In genomic region chr15:52804526-52805081, GRCh38 we compare ENCODE assay signal across 8 cellular contexts. TPM values are rescaled to one million over a fixed set of nuclear protein-coding genes. Genes with fewer than 3 reads are reported as not detected.
DNase-seq lines count a peak whose midpoint lies in the region; ATAC-seq and TF ChIP-seq lines count a peak whose summit lies in the region.

No MANE protein-coding gene starts in this region.

- peaks cover 14% of the 10 kb centered on the region for H3K4me1 Mint-ChIP-seq in activated CD4-positive, alpha-beta T cell treated with anti-CD3 and anti-CD28 coated beads, Interleukin-2, amount 10 ng/mL, durations not matched to agents 24 days and 14 days

- no peaks in the 10 kb centered on the region for H3K27me3 ChIP-seq in body of pancreas
- peaks cover 15% of the 10 kb centered on the region for H3K27me3 ChIP-seq in thoracic aorta (replicated peaks; ENCODE audit: insufficient read depth)

- H3K4me3 ChIP-seq in body of pancreas (peak overlapping the region in 1 of 2 donors; percentile 12), lower leg skin (ENCODE audit: low read depth, poor library complexity, severe bottlenecking) (peak overlapping the region; percentile 0), thoracic aorta (peak overlapping the region; percentile 67)

- H3K4me1 ChIP-seq in body of pancreas = peaks cover 62% of the 10 kb centered on the region
- H3K4me1 ChIP-seq in thoracic aorta (ENCODE audit: control insufficient read depth in 1 of 2, low read depth in 2 of 2) = peaks cover 24 to 31% of the 10 kb centered on the region in 2 donors

- peaks cover 83% of the 10 kb centered on the region for H3K27me3 Mint-ChIP-seq in activated CD4-positive, alpha-beta T cell treated with anti-CD3 and anti-CD28 coated beads, Interleukin-2, amount 10 ng/mL, durations not matched to agents 24 days and 14 days

- H3K27ac Mint-ChIP-seq in activated CD4-positive, alpha-beta T cell treated with anti-CD3 and anti-CD28 coated beads, Interleukin-2, amount 10 ng/mL, durations not matched to agents 24 days and 14 days = no peak overlapping the region

- H3K36me3 ChIP-seq in body of pancreas (replicated peaks in 1 of 2; ENCODE audit: insufficient read depth in 1 of 2, low read depth in 2 of 2) (no peaks in the 10 kb centered on the region), thoracic aorta (no peaks in the 10 kb centered on the region)

- no peaks in the 10 kb centered on the region for H3K9me3 Mint-ChIP-seq in activated CD4-positive, alpha-beta T cell treated with anti-CD3 and anti-CD28 coated beads, Interleukin-2, amount 10 ng/mL, durations not matched to agents 24 days and 14 days

- H3K27ac ChIP-seq in body of pancreas = peak overlapping the region in 3 of 4 donors; percentile 77 to 92 (median 78)
- no peak overlapping the region for H3K27ac ChIP-seq in thoracic aorta

- H3K9me3 ChIP-seq in body of pancreas (no peaks in the 10 kb centered on the region), thoracic aorta (no peaks in the 10 kb centered on the region)

- TF ChIP-seq CTCF in body of pancreas (IDR thresholded peaks at IDR 0.05) (no peak), lower leg skin (IDR thresholded peaks at IDR 0.05) (no peak), thoracic aorta (IDR thresholded peaks at IDR 0.05) (no peak)

- intact Hi-C loops in activated CD4-positive, alpha-beta T cell treated with anti-CD3 and anti-CD28 coated beads, Interleukin-2, amount 10 ng/mL, durations not matched to agents 24 days and 14 days (cut with micrococcal nuclease) = loop anchor here (2.0 kb wide), 1 partner anchor 16 kb away; no protein-coding TSS in a partner anchor
- intact Hi-C loops in body of pancreas (cut with DNase I) (no loop called here), lower leg skin (cut with DNase I; ENCODE audit: low total_unique reads) (no loop called here)

- ATAC-seq in body of pancreas (peak; percentile 8), thoracic aorta (ENCODE audit: insufficient number of reproducible peaks, low FRiP score, low read depth) (no peak), HG02571 (IDR thresholded peaks at IDR 0.05; ENCODE audit: unreplicated experiment) (no peak)

- H3K4me3 Mint-ChIP-seq in activated CD4-positive, alpha-beta T cell treated with anti-CD3 and anti-CD28 coated beads, Interleukin-2, amount 10 ng/mL, durations not matched to agents 24 days and 14 days = peak overlapping the region; percentile 38

- TF ChIP-seq POLR2A in body of pancreas (IDR thresholded peaks at IDR 0.05) (peak in 1 of 3 donors; percentile 9), lower leg skin (IDR thresholded peaks at IDR 0.05) (no peak)

- peaks cover 2% of the 10 kb centered on the region for H3K36me3 Mint-ChIP-seq in activated CD4-positive, alpha-beta T cell treated with anti-CD3 and anti-CD28 coated beads, Interleukin-2, amount 10 ng/mL, durations not matched to agents 24 days and 14 days (ENCODE audit: low read depth)

- WGBS in body of pancreas, 2 donors = 6 to 11% methylated on average over 25 of the region's 25 CpGs
- 1 to 2% methylated on average over 25 of the region's 25 CpGs for WGBS in lower leg skin, 2 donors

- peak; percentile 57 for DNase-seq in activated CD4-positive, alpha-beta T cell treated with anti-CD3 and anti-CD28 coated beads, Interleukin-2, amount 10 ng/mL, durations not matched to agents 24 days and 14 days
- DNase-seq in activated CD4-positive, alpha-beta T cell treated with anti-CD3 and anti-CD28 coated beads for 4 hours = no peak
- DNase-seq in body of pancreas (no peak), lower leg skin (ENCODE audit: low spot score in 2 of 2) (peak in 1 of 2 donors; percentile 57), thoracic aorta (ENCODE audit: low spot score) (no peak), anterior cingulate cortex (lab: John Stamatoyannopoulos, UW) (no peak), NCI-H748 (lab: John Stamatoyannopoulos, UW; ENCODE audit: unreplicated experiment) (no peak)

RNA-seq across cellular contexts. Expression of gene ONECUT1, which starts 14.5 kb away (rescaled TPM):
- not detected in 2 replicates for total RNA-seq in activated CD4-positive, alpha-beta T cell treated with anti-CD3 and anti-CD28 coated beads, Interleukin-2, amount 10 ng/mL, durations not matched to agents 24 days and 14 days
- total RNA-seq in body of pancreas (100 to 1,000 TPM in 1 of 2 donors, 10 to 100 TPM in 1; 68.0 to 126 TPM), lower leg skin (not detected), thoracic aorta (under 1 TPM in 1 of 2 donors, not detected in 1; 0.28 TPM)

Comparison
In these comparisons a context has a peak if more than half of its experiments do, and no peak if none do; other contexts are left out.
1. H3K27ac ChIP-seq: peak in body of pancreas (3 of 4); none in thoracic aorta (0 of 2).
2. RNA of gene ONECUT1, which starts 14.5 kb away (total RNA-seq): 68.0 to 126 TPM in body of pancreas; 0.28 TPM in thoracic aorta, not detected in activated CD4-positive, alpha-beta T cell treated with anti-CD3 and anti-CD28 coated beads, Interleukin-2, amount 10 ng/mL, durations not matched to agents 24 days and 14 days and not detected in lower leg skin; every median in the first group is over 10 times any median in the second.